Comparison of ENCODE assay signal across 15 cellular contexts in genomic region chr21:29260461-29260860, GRCh38. TPM values are rescaled to one million over a fixed set of nuclear protein-coding genes. Genes with fewer than 3 reads are reported as not detected.
DNase-seq lines count a peak whose midpoint lies in the region; ATAC-seq and TF ChIP-seq lines count a peak whose summit lies in the region.
"Had no signal": no experiment of that assay in that cellular context is flagged by ENCODE, and none has a peak within 500 bp of the region (broad histone marks: within the 10 kb centered on the region; RNA-seq: fewer than 3 reads in every experiment).

No MANE protein-coding gene starts in this region.

- peak overlapping the region; percentile 100; the same call in 2 of the 3 replicates for H2BK15ac ChIP-seq in IMR-90 (ENCODE audit: low read depth, low read length)

- H4K5ac ChIP-seq in IMR-90 (ENCODE audit: low read depth, low read length), result peak overlapping the region; percentile 64; the same call in 1 of the 2 replicates

- POLR2A ChIA-PET in IMR-90 (lab: Charles Lee; ENCODE audit: unreplicated experiment), result no interaction called here

- no peak overlapping the region for H3K56ac ChIP-seq in IMR-90 (ENCODE audit: extremely low read depth, insufficient read depth, low read length)

- H3K4me1 ChIP-seq in IMR-90 (ENCODE audit: control insufficient read depth, insufficient read depth, low read length) (peaks cover 8% of the 10 kb centered on the region), RWPE2 (ENCODE audit: insufficient read depth, poor library complexity, severe bottlenecking) (peaks cover 64% of the 10 kb centered on the region), trophoblast cell (ENCODE audit: control insufficient read depth in 1 of 2, insufficient read depth in 2 of 2, low read length in 2 of 2) (peaks cover 2 to 10% of the 10 kb centered on the region in 2 experiments)
- H3K4me1 ChIP-seq: BLaER1 had no signal

- no peaks in the 10 kb centered on the region for H3K79me2 ChIP-seq in trophoblast cell (ENCODE audit: control insufficient read depth, insufficient read depth, low read length, poor library complexity)

- dilution Hi-C loops in IMR-90 (cut with HindIII; ENCODE audit: low sequenced_read_pairs, unreplicated experiment), result no loop called here

- peak overlapping the region; percentile 90 for H2AK5ac ChIP-seq in IMR-90 (ENCODE audit: low read depth, low read length)
- H2AK5ac ChIP-seq in trophoblast cell (ENCODE audit: low read length), result no peak overlapping the region

- peak overlapping the region; percentile 48 for H2BK12ac ChIP-seq in trophoblast cell (ENCODE audit: low read length)

- peak overlapping the region; percentile 100 for H2BK20ac ChIP-seq in IMR-90 (ENCODE audit: low read depth, low read length)

- no peaks in the 10 kb centered on the region for H3K36me3 ChIP-seq in IMR-90 (ENCODE audit: control insufficient read depth, insufficient read depth, low read length)
- no peaks in the 10 kb centered on the region for H3K36me3 ChIP-seq in RWPE2 (ENCODE audit: low read depth)
- no peaks in the 10 kb centered on the region for H3K36me3 ChIP-seq in trophoblast cell (ENCODE audit: control insufficient read depth in 1 of 2, insufficient read depth in 2 of 2, low read length in 2 of 2)
- H3K36me3 ChIP-seq: BLaER1 had no signal

- no peak for DNase-seq in IMR-90
- no peak for DNase-seq in RWPE2 (ENCODE audit: low spot score)
- DNase-seq in epithelial cell of prostate (ENCODE audit: low read depth, low spot score), result no peak
- peak in 1 of 2 donors; percentile 40 for DNase-seq in trophoblast cell
- no peak for DNase-seq in activated naive CD4-positive, alpha-beta T cell treated with anti-CD3 and anti-CD28 coated beads, Interleukin-2, amount 50 U/mL, for 16 hours
- DNase-seq in NCI-H524 (lab: John Stamatoyannopoulos, UW), result no peak
- no peak for DNase-seq in T-helper 2 cell
- DNase-seq: 8988T; CD4-positive, alpha-beta memory T cell; DMS153; DMS79; GDM1; HCEC 1CT had no signal

- H3K4ac ChIP-seq in IMR-90 (ENCODE audit: low read depth, low read length), result peak overlapping the region; percentile 100
- H3K4ac ChIP-seq in trophoblast cell (ENCODE audit: low read depth, low read length), result no peak overlapping the region

- no peak overlapping the region; the same call in 1 of the 2 replicates for H3K23ac ChIP-seq in IMR-90 (ENCODE audit: low read depth, low read length)
- no peak overlapping the region for H3K23ac ChIP-seq in trophoblast cell (ENCODE audit: low read length)

- H3K9ac ChIP-seq in IMR-90 (ENCODE audit: low read depth, low read length), result no peak overlapping the region
- H3K9ac ChIP-seq in trophoblast cell (ENCODE audit: low read length), result no peak overlapping the region
- H3K9ac ChIP-seq: BLaER1 had no signal

- BruUV-seq in IMR-90 (replicated peaks; lab: Mats Ljungman, UMichigan), result no TSS peak

- H4K12ac ChIP-seq in trophoblast cell (ENCODE audit: low read depth, low read length), result no peak overlapping the region

- intact Hi-C loops in IMR-90 (cut with micrococcal nuclease), result no loop called here

- H3K79me1 ChIP-seq in IMR-90 (ENCODE audit: low read depth in 1 of 2, low read length in 2 of 2), result peaks cover 0 to 11% of the 10 kb centered on the region in 2 experiments; a peak in 2 of 4 replicates
- peaks cover 9% of the 10 kb centered on the region for H3K79me1 ChIP-seq in trophoblast cell (ENCODE audit: low read length)

- H3K27ac ChIP-seq in IMR-90 (ENCODE audit: insufficient read depth, low read length), result no peak overlapping the region
- peak overlapping the region; percentile 100 for H3K27ac ChIP-seq in RWPE2 (ENCODE audit: poor library complexity, severe bottlenecking)
- peak overlapping the region; percentile 94 for H3K27ac ChIP-seq in epithelial cell of prostate
- no peak overlapping the region for H3K27ac ChIP-seq in trophoblast cell (ENCODE audit: low read depth, low read length)
- H3K27ac ChIP-seq: BLaER1 had no signal

- no peak overlapping the region for H2AK9ac ChIP-seq in IMR-90 (replicated peaks; ENCODE audit: low read depth, low read length, poor library complexity)

- CTCF ChIA-PET in IMR-90 (lab: Yijun Ruan, JAX), result no interaction called here

- no peaks in the 10 kb centered on the region for H4K20me1 ChIP-seq in IMR-90 (ENCODE audit: insufficient read depth, low read length)
- H4K20me1 ChIP-seq: BLaER1 had no signal

- peaks cover 10% of the 10 kb centered on the region for H3K9me1 ChIP-seq in IMR-90 (ENCODE audit: insufficient read depth, low read length)

- H2AFZ ChIP-seq in IMR-90 (replicated peaks; ENCODE audit: low read length, poor library complexity), result no peak overlapping the region
- H2AFZ ChIP-seq in trophoblast cell (ENCODE audit: insufficient read depth, low read length, poor library complexity), result no peak overlapping the region
- H2AFZ ChIP-seq: GM23338 had no signal

- H4K91ac ChIP-seq in IMR-90 (ENCODE audit: insufficient read depth, low read depth, low read length) (peak overlapping the region; percentile 97), trophoblast cell (ENCODE audit: low read depth, low read length) (peak overlapping the region; percentile 10)

- in situ Hi-C loops in IMR-90 (cut with MboI; ENCODE audit: low sequenced_read_pairs), result no loop called here

- no peaks in the 10 kb centered on the region for H3K27me3 ChIP-seq in IMR-90 (ENCODE audit: control insufficient read depth, insufficient read depth, low read length)
- H3K27me3 ChIP-seq in RWPE2 (ENCODE audit: insufficient read depth, poor library complexity, severe bottlenecking), result no peaks in the 10 kb centered on the region
- H3K27me3 ChIP-seq in trophoblast cell (ENCODE audit: insufficient read depth, low read length), result no peaks in the 10 kb centered on the region
- H3K27me3 ChIP-seq: BLaER1 had no signal

- WGBS in IMR-90 (ENCODE audit: extremely low coverage in 2 of 2, insufficient read length in 1 of 2), 2 experiments, result no CpG with 5 or more reads among the region's 2 CpGs
- no CpG with 5 or more reads among the region's 2 CpGs for WGBS in trophoblast cell (ENCODE audit: extremely low coverage, insufficient coverage, insufficient read length)

- no peak for ATAC-seq in IMR-90 (ENCODE audit: low read depth)
- ATAC-seq in RWPE2 (ENCODE audit: low read depth), result no peak
- ATAC-seq: GM23338 had no signal

- TF ChIP-seq RAD21 in IMR-90 (IDR thresholded peaks at IDR 0.05; ENCODE audit: low read length), result no peak

- no peak for TF ChIP-seq POLR2A in IMR-90 (IDR thresholded peaks at IDR 0.05; ENCODE audit: low read depth, low read length)

- H3K4me2 ChIP-seq in IMR-90 (ENCODE audit: low read depth, low read length) (no peak overlapping the region), trophoblast cell (ENCODE audit: low read length) (no peak overlapping the region)
- H3K4me2 ChIP-seq: BLaER1, GM23338 had no signal

- no peak overlapping the region for H3K4me3 ChIP-seq in IMR-90 (ENCODE audit: insufficient read depth, low read depth, low read length)
- no peak overlapping the region for H3K4me3 ChIP-seq in RWPE2 (ENCODE audit: severe bottlenecking)
- no peak overlapping the region for H3K4me3 ChIP-seq in trophoblast cell (ENCODE audit: low read depth, low read length)
- H3K4me3 ChIP-seq: BLaER1, GM23338 had no signal

- H3K14ac ChIP-seq in IMR-90 (replicated peaks; ENCODE audit: low read depth, low read length) (peak overlapping the region; percentile 92), trophoblast cell (ENCODE audit: low read length) (no peak overlapping the region)

- H3K9me3 ChIP-seq in IMR-90 (ENCODE audit: control insufficient read depth, insufficient read depth, low read length), result no peaks in the 10 kb centered on the region
- no peaks in the 10 kb centered on the region for H3K9me3 ChIP-seq in RWPE2 (ENCODE audit: severe bottlenecking)
- no peaks in the 10 kb centered on the region for H3K9me3 ChIP-seq in trophoblast cell (ENCODE audit: insufficient read depth, low read depth, low read length)

- H4K8ac ChIP-seq in IMR-90 (ENCODE audit: low read depth in 2 of 2, low read length in 2 of 2), result peak overlapping the region; percentile 68 to 74; a peak in 2 of 4 replicates
- H4K8ac ChIP-seq in trophoblast cell (ENCODE audit: low read depth, low read length), result no peak overlapping the region

- peak overlapping the region; percentile 88; the same call in 1 of the 2 replicates for H2BK120ac ChIP-seq in IMR-90 (ENCODE audit: low read depth, low read length)
- H2BK120ac ChIP-seq in trophoblast cell (ENCODE audit: insufficient read depth, low read length, poor library complexity), result peak overlapping the region; percentile 14

- peak overlapping the region; percentile 99 for H3K18ac ChIP-seq in IMR-90 (ENCODE audit: low read depth, low read length)
- H3K18ac ChIP-seq in trophoblast cell (ENCODE audit: low read length), result no peak overlapping the region

- TF ChIP-seq CTCF in IMR-90 (conservative IDR thresholded peaks at IDR 0.05; ENCODE audit: low read depth, low read length), result no peak
- no peak for TF ChIP-seq CTCF in RWPE2 (IDR thresholded peaks at IDR 0.05; ENCODE audit: poor library complexity, severe bottlenecking)

- H2BK5ac ChIP-seq in IMR-90 (ENCODE audit: low read depth, low read length, poor library complexity, severe bottlenecking) (peak overlapping the region; percentile 97), trophoblast cell (ENCODE audit: low read depth, low read length, poor library complexity) (no peak overlapping the region)

TF ChIP-seq in IMR-90, 13 proteins besides CTCF, POLR2A, EP300 and RAD21 (continues in another document):
- TF ChIP-seq RCOR1 (IDR thresholded peaks at IDR 0.05; ENCODE audit: insufficient replicate concordance, low read length) (no peak), CEBPB (IDR thresholded peaks at IDR 0.05; ENCODE audit: low read depth, low read length) (no peak), MAZ (IDR thresholded peaks at IDR 0.05; ENCODE audit: borderline replicate concordance, low read depth, low read length) (no peak), CHD1 (IDR thresholded peaks at IDR 0.05; ENCODE audit: low read depth, low read length) (no peak), FOS (IDR thresholded peaks at IDR 0.05; ENCODE audit: low read depth, low read length) (no peak), BHLHE40 (IDR thresholded peaks at IDR 0.05; ENCODE audit: low read depth, low read length) (no peak), SMC3 (IDR thresholded peaks at IDR 0.05; ENCODE audit: low read depth, low read length) (no peak), RFX5 (IDR thresholded peaks at IDR 0.05; ENCODE audit: low read depth, low read length) (no peak), MXI1 (IDR thresholded peaks at IDR 0.05; ENCODE audit: borderline replicate concordance, low read depth, low read length) (no peak), MAFK (IDR thresholded peaks at IDR 0.05; ENCODE audit: low read depth, low read length) (no peak)

RNA-seq across cellular contexts. Expression of gene BACH1, which starts 38.3 kb away (rescaled TPM):
- total RNA-seq in IMR-90 (2012; rRNA removed), result 108 and 132 TPM in 2 replicates
- 19.6 and 23.1 TPM in 2 replicates for polyA plus RNA-seq in IMR-90 (2012; rRNA removed)
- polyA plus RNA-seq in IMR-90 (2012; cell fraction: cytosol; rRNA removed), result 8.3 and 11.9 TPM in 2 replicates
- polyA plus RNA-seq in IMR-90 (2012; cell fraction: nucleus; rRNA removed; ENCODE audit: low replicate concordance), result 7.9 and 44.3 TPM in 2 replicates
- polyA plus RNA-seq in trophoblast cell (2013), result 72.6 and 72.7 TPM in 2 replicates

Comparison
In these comparisons a context has a peak if more than half of its experiments do, and no peak if none do; other contexts are left out.
1. H3K27ac ChIP-seq: peak in RWPE2 (single experiment) and epithelial cell of prostate (single experiment); none in IMR-90 (single experiment) and trophoblast cell (single experiment).